Comparison of ENCODE assay signal across 9 cellular contexts in the genomic region with DNA sequence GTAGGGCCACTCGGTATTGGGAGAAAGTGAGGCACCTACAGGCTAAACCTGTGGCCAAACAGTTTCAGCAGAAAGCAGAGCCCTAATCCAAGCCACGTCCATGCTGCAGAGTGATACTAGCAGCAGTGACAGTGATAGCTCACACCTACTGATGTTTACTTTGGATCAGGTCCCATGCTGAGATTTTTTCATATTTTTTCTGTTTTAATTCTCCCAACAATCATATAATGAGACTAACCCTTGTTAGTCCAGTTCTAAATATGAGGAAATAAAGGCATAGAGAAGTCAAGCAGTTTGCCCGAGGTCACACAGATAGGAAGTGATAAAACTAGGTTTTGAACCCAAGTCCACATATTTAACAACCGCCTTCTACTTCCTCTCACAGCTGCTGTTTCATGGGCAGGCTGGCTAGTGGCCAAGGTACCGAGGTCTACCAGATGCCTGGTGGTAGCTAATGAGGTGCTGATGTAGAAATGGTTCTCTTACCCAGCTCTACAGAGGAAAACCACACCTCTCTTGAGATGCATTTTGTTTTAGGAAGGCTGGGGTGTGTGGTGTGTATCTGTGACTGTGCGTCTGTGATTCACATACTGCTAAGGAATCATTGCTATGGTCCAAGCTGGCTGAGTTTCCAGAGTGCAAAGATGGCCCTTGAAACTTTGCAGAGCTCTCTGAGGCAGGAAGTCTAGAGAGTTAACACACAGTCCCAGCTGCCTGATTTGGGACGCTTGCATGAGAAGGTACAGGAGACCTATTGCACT.
DNase-seq lines count a peak whose midpoint lies in the region; TF ChIP-seq lines count a peak whose summit lies in the region.
"Had no signal": no experiment of that assay in that cellular context is flagged by ENCODE, and none has a peak within 500 bp of the region (broad histone marks: within the 10 kb centered on the region; RNA-seq: fewer than 3 reads in every experiment).

No MANE protein-coding gene starts in this region.

- H3K9ac ChIP-seq in KMS-11: peak overlapping the region; percentile 28; the same call in 1 of the 2 replicates

- H3K4me2 ChIP-seq in KMS-11: peak overlapping the region; percentile 47

- H3K4me1 Mint-ChIP-seq in glutamatergic neuron (ENCODE audit: low read depth, unreplicated experiment): no peaks in the 10 kb centered on the region

- H3K27ac ChIP-seq in KMS-11 (peak overlapping the region; percentile 59), RWPE1 (peak overlapping the region; percentile 50; the same call in 1 of the 2 replicates), transverse colon (peak overlapping the region in 1 of 4 donors; percentile 40)
- H3K27ac ChIP-seq: vagina had no signal

- no peak overlapping the region for H3K4me3 Mint-ChIP-seq in glutamatergic neuron (ENCODE audit: unreplicated experiment)

- no peaks in the 10 kb centered on the region for H3K36me3 Mint-ChIP-seq in glutamatergic neuron (ENCODE audit: unreplicated experiment)

- TF ChIP-seq CTCF in GM12865 (IDR thresholded peaks at IDR 0.05; ENCODE audit: insufficient read depth, low read depth, low read length, missing control alignments) (no peak), KMS-11 (conservative IDR thresholded peaks at IDR 0.05; ENCODE audit: low read depth, low read length) (no peak), RWPE1 (conservative IDR thresholded peaks at IDR 0.05; ENCODE audit: low read depth) (no peak), fibroblast of the aortic adventitia (IDR thresholded peaks at IDR 0.05; ENCODE audit: insufficient read depth, low read length) (no peak), transverse colon (IDR thresholded peaks at IDR 0.05) (no peak), glutamatergic neuron (IDR thresholded peaks at IDR 0.05; ENCODE audit: partially characterized antibody, unreplicated experiment) (no peak)

- in situ Hi-C loops in transverse colon (cut with MboI; ENCODE audit: low pct_ligation_motif_present in 1 of 4, low pct_unique_long_range_greater_than_20kb in 1 of 4, low sequenced_read_pairs in 3 of 4): no loop called here

- TF ChIP-seq POLR2A in transverse colon (IDR thresholded peaks at IDR 0.05): no peak

- H3K9me3 ChIP-seq in transverse colon: no peaks in the 10 kb centered on the region
- H3K9me3 ChIP-seq: vagina had no signal

- DNase-seq in GM12865 (ENCODE audit: low read depth): peak; percentile 68
- no peak for DNase-seq in RWPE1 (ENCODE audit: low spot score)
- peak; percentile 90 for DNase-seq in fibroblast of the aortic adventitia (ENCODE audit: low read depth)
- DNase-seq in transverse colon: peak; percentile 78
- DNase-seq in effector CD8-positive, alpha-beta T cell (lab: John Stamatoyannopoulos, UW): no peak
- no peak for DNase-seq in glutamatergic neuron
- DNase-seq in activated CD4-positive, CD25-positive, alpha-beta regulatory T cell (lab: John Stamatoyannopoulos, UW): no peak

- CTCF ChIA-PET in RWPE1 (lab: Yijun Ruan, JAX): interaction anchor here (0.5 to 0.9 kb wide), 2 partner anchors 81 to 1974 kb away, joined by 3 read pairs; no protein-coding TSS in a partner anchor

- intact Hi-C loops in transverse colon (cut with DNase I; ENCODE audit: low total_unique reads): no loop called here

- H3K27me3 ChIP-seq in KMS-11 (ENCODE audit: insufficient read depth, low read depth): no peaks in the 10 kb centered on the region
- no peaks in the 10 kb centered on the region for H3K27me3 ChIP-seq in transverse colon
- H3K27me3 ChIP-seq: vagina had no signal

- no peaks in the 10 kb centered on the region for H3K9me3 Mint-ChIP-seq in glutamatergic neuron (ENCODE audit: unreplicated experiment)

- TF ChIP-seq EP300 in transverse colon (IDR thresholded peaks at IDR 0.05; ENCODE audit: low read depth): no peak

- H4K20me1 ChIP-seq in KMS-11 (ENCODE audit: insufficient read depth): no peaks in the 10 kb centered on the region

- H3K4me3 ChIP-seq in GM12865 (ENCODE audit: low read depth, low read length) (no peak overlapping the region), KMS-11 (IDR thresholded peaks at IDR 0.05; ENCODE audit: insufficient read depth, low read depth, low read length) (peak overlapping the region; percentile 53), fibroblast of the aortic adventitia (ENCODE audit: low read depth, low read length) (no peak overlapping the region), transverse colon (no peak overlapping the region)
- H3K4me3 ChIP-seq: vagina had no signal

- POLR2A ChIA-PET in RWPE1 (lab: Yijun Ruan, JAX; ENCODE audit: low non-redundant PET): no interaction called here

- H3K36me3 ChIP-seq in KMS-11 (ENCODE audit: insufficient read depth): no peaks in the 10 kb centered on the region
- H3K36me3 ChIP-seq in transverse colon: no peaks in the 10 kb centered on the region
- H3K36me3 ChIP-seq: vagina had no signal

- WGBS in transverse colon (ENCODE audit: low coverage in 1 of 2), 2 donors: 15 to 22% methylated on average over 4 to 7 of the region's 7 CpGs

- H3K27me3 Mint-ChIP-seq in glutamatergic neuron (ENCODE audit: unreplicated experiment): peaks cover 3% of the 10 kb centered on the region

- H2AFZ ChIP-seq in KMS-11 (ENCODE audit: low read depth): peak overlapping the region; percentile 7; the same call in 1 of the 2 replicates

- H3K27ac Mint-ChIP-seq in glutamatergic neuron (ENCODE audit: unreplicated experiment): no peak overlapping the region

- H3K79me2 ChIP-seq in KMS-11 (ENCODE audit: insufficient read depth, low read depth): no peaks in the 10 kb centered on the region

- H3K4me1 ChIP-seq in KMS-11 (ENCODE audit: low read depth, poor library complexity, severe bottlenecking) (peaks cover 70% of the 10 kb centered on the region), transverse colon (peaks cover 3 to 17% (median 15%) of the 10 kb centered on the region in 4 donors)

Comparison
In these comparisons a context has a peak if more than half of its experiments do, and no peak if none do; other contexts are left out.
1. DNase-seq: peak in GM12865 (single experiment), fibroblast of the aortic adventitia (single experiment) and transverse colon (single experiment); none in RWPE1 (single experiment), effector CD8-positive, alpha-beta T cell (single experiment), glutamatergic neuron (single experiment) and activated CD4-positive, CD25-positive, alpha-beta regulatory T cell (0 of 4).